In the genomic region with DNA sequence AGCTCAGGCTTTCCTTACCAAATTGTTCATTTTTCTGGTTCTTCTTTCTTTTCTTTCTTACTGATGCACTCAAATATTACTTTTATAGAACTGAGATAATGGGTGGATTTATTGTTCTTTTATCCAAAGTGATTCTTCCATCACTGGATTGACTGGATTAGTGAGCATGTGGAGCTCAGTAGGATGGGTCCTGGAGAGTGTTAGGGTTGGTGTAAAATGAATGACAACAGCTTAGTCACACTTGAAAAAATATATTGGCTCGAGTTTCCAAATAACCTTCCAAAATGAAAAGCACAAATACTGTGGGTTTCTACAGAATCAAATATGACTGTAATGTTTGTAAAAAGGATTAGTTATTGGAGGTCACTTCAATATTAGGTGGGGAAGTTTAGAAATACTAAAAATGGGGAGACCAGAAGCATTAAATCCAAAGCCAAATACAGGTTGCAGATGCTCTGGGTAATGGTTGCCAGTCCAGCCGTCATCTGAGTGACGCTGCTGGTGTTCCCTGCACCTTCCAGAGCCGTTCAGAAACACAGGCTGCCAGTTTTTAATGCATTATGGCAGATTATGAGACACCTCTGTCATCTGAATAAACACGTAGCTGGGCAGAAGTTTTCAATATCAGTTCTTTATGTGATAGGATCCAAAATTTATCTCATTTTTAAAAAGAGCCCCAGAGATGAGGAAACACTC, we compare ENCODE assay signal across 22 cellular contexts.
"Had no signal": no experiment of that assay in that cellular context is flagged by ENCODE, and none has a peak within 500 bp of the region (broad histone marks: within the 10 kb centered on the region; RNA-seq: fewer than 3 reads in every experiment).

No MANE protein-coding gene starts in this region.

- DNase-seq: activated CD4-positive, alpha-beta T cell treated with anti-CD3 and anti-CD28 coated beads, Interleukin-2, amount 10 ng/mL, durations not matched to agents 7 days and 5 days; activated CD8-positive, alpha-beta T cell treated with anti-CD3 and anti-CD28 coated beads, Interleukin-2, amount 10 ng/mL, durations not matched to agents 7 days and 5 days; activated naive CD4-positive, alpha-beta T cell treated with anti-CD3 and anti-CD28 coated beads, Interleukin-2, amount 10 ng/mL, durations not matched to agents 7 days and 5 days; activated naive CD8-positive, alpha-beta T cell treated with anti-CD3 and anti-CD28 coated beads, Interleukin-2, amount 50 U/mL, for 24 hours; activated T-cell treated with anti-CD3 and anti-CD28 coated beads, Interleukin-2, amount 50 U/mL, for 4 hours; anterior cingulate cortex; brain microvascular endothelial cell; central memory CD4-positive, alpha-beta T cell; erythroblast; mesenchymal stem cell; naive thymus-derived CD4-positive, alpha-beta T cell; pancreas; right lobe of liver; stimulated activated CD4-positive, alpha-beta T cell treated with anti-CD3 and anti-CD28 coated beads, Interleukin-4, amount 100 ng/mL, for 24 hours; T1000; testis had no signal

- H3K36me3 ChIP-seq: brain microvascular endothelial cell, gastroesophageal sphincter, neutrophil, pancreas, right lobe of liver had no signal

- H3K4me2 ChIP-seq: smooth muscle cell had no signal

- H3K27me3 ChIP-seq: brain microvascular endothelial cell, gastroesophageal sphincter, neutrophil, pancreas, right lobe of liver, testis had no signal

- H3K27ac ChIP-seq: brain microvascular endothelial cell, coronary artery, gastroesophageal sphincter, neutrophil, pancreas, right lobe of liver, testis had no signal

- H3K4me1 ChIP-seq: gastroesophageal sphincter, pancreas, right lobe of liver, testis had no signal

- H3K4me3 ChIP-seq: coronary artery, gastroesophageal sphincter, pancreas, right lobe of liver, smooth muscle cell, testis had no signal

- ATAC-seq: activated CD4-positive, CD25-positive, alpha-beta regulatory T cell treated with anti-CD3 and anti-CD28 coated beads, Interleukin-2, amount 50 U/mL, for 24 hours; activated CD8-positive, alpha-beta T cell treated with anti-CD3 and anti-CD28 coated beads, Interleukin-2, amount 10 ng/mL, durations not matched to agents 7 days and 5 days; activated naive CD8-positive, alpha-beta T cell treated with anti-CD3 and anti-CD28 coated beads, Interleukin-2, amount 50 U/mL, for 24 hours; activated T-cell treated with anti-CD3 and anti-CD28 coated beads, Interleukin-2, amount 50 U/mL, for 4 hours; gastroesophageal sphincter; naive thymus-derived CD4-positive, alpha-beta T cell; pancreas; right lobe of liver; stimulated activated effector memory CD8-positive, alpha-beta T cell treated with anti-CD3 and anti-CD28 coated beads, Interleukin-12 subunit alpha, Interleukin-12 subunit beta, amount 100 ng/mL, for 72 hours had no signal

- H3K9me3 ChIP-seq: gastroesophageal sphincter, neutrophil, pancreas, right lobe of liver, testis had no signal
